Comparison of ENCODE assay signal across 2 cellular contexts in genomic region chr12:130198026-130198662, GRCh38.
TF ChIP-seq lines count a peak whose summit lies in the region.

No MANE protein-coding gene starts in this region.

TF ChIP-seq in H1, 55 proteins besides CTCF, POLR2A, EP300 and RAD21:
- TF ChIP-seq PHF8 (conservative IDR thresholded peaks at IDR 0.05; ENCODE audit: low read depth, low read length) (no peak), KDM5A (IDR thresholded peaks at IDR 0.05; ENCODE audit: low read length) (no peak), TAF7 (optimal IDR thresholded peaks at IDR 0.05; ENCODE audit: borderline replicate concordance, low read depth, low read length) (no peak), TEAD4 (IDR thresholded peaks at IDR 0.05; ENCODE audit: low read depth, low read length) (no peak), ATF2 (IDR thresholded peaks at IDR 0.05; ENCODE audit: low read length) (no peak), TCF12 (IDR thresholded peaks at IDR 0.05; ENCODE audit: low read depth, low read length) (no peak), CEBPB (IDR thresholded peaks at IDR 0.05; ENCODE audit: low read depth, low read length) (no peak), TAF1 (IDR thresholded peaks at IDR 0.05; ENCODE audit: low read depth, low read length) (no peak), GABPA (IDR thresholded peaks at IDR 0.05; ENCODE audit: borderline replicate concordance, insufficient read depth, low read length) (no peak), KDM1A (IDR thresholded peaks at IDR 0.05; ENCODE audit: borderline replicate concordance, low read length) (no peak), SP4 (IDR thresholded peaks at IDR 0.05; ENCODE audit: low read length) (no peak), CHD2 (IDR thresholded peaks at IDR 0.05; ENCODE audit: low read length) (no peak), CHD1 (IDR thresholded peaks at IDR 0.05; ENCODE audit: low read depth, low read length) (no peak), ASH2L (IDR thresholded peaks at IDR 0.05; ENCODE audit: low read length) (no peak)

TF ChIP-seq in SK-N-SH, 30 proteins besides CTCF, POLR2A, EP300 and RAD21:
- no peak for TF ChIP-seq GATA2 (CRISPR knock-in tag; IDR thresholded peaks at IDR 0.05)
